Comparison of ENCODE assay signal across 13 cellular contexts in the genomic region with DNA sequence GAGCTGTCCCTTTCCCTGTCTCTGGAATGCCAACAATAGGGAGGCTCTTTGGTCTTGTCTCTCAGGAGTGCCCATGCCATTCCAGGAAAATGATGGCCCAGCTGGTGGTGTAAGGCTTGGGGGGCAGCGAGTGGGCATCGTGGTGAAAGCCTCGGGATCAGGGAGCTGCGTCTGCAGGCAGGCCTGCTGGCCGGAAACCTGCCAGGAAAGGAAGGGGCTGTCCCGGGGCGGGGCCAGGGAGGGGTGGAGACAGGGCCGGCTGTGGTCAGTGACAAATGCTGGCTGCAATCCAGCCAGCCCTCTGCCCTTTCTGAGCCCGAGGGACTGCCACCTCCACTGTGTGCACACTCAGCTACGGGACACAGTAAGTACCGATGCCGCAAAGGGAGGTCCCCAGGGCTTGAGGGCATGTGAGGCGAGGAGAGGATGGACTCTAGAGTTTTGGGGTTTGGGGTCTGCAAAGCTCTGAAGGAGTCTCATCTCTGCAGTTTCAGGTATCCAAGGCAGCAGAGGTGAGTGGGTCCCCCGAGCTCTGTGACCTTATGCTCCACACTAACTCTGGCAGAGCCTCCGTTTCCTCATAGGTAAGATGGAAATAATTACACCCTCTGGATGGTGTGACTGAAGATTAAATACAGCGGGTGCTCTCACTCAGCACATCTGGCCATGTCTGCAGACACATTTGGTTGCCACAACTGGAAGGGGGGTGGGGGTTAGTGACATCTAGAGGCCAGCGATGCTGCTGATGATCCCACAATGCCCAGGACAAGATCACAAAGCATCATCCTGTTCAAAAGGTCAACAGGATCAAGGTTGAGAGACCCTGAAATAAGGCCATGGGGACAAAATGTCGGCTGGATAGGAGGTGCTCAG. TPM values are rescaled to one million over a fixed set of nuclear protein-coding genes. Genes with fewer than 3 reads are reported as not detected.
A peak's percentile ranks its signal among the peaks of the same experiment; 100 is the strongest.
DNase-seq lines count a peak whose midpoint lies in the region; ATAC-seq lines count a peak whose summit lies in the region.
"Had no signal": no experiment of that assay in that cellular context is flagged by ENCODE, and none has a peak within 500 bp of the region (broad histone marks: within the 10 kb centered on the region; RNA-seq: fewer than 3 reads in every experiment).

A gene with protein sequence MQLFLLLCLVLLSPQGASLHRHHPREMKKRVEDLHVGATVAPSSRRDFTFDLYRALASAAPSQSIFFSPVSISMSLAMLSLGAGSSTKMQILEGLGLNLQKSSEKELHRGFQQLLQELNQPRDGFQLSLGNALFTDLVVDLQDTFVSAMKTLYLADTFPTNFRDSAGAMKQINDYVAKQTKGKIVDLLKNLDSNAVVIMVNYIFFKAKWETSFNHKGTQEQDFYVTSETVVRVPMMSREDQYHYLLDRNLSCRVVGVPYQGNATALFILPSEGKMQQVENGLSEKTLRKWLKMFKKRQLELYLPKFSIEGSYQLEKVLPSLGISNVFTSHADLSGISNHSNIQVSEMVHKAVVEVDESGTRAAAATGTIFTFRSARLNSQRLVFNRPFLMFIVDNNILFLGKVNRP (plus strand): TSS at position 300 of the 873 bp plus-strand sequence. CDS start 5,937 bp downstream, outside the sequence.

- no peak within 1 kb of the TSS for H3K4me3 ChIP-seq in aorta (ENCODE audit: low read length in 2 of 2)

- H3K27ac ChIP-seq in aorta (ENCODE audit: low read depth in 1 of 2, low read length in 2 of 2) = no peak within 1 kb of the TSS
- H3K27ac ChIP-seq: 22Rv1 had no signal

- H3K36me3 ChIP-seq in aorta (ENCODE audit: control insufficient read depth in 1 of 2, insufficient read depth in 2 of 2, low read length in 1 of 2) = no peaks in the 10 kb centered on the region

- no peaks in the 10 kb centered on the region for H3K27me3 ChIP-seq in aorta (ENCODE audit: control insufficient read depth in 1 of 2, insufficient read depth in 2 of 2, low read length in 1 of 2)

- no peaks in the 10 kb centered on the region for H3K9me3 ChIP-seq in aorta (ENCODE audit: control insufficient read depth, low read length)

- WGBS in aorta, 2 donors = 49 to 51% methylated on average over 18 of the region's 18 CpGs

- ATAC-seq in aorta (ENCODE audit: low FRiP score) (no peak), GM21825 (IDR thresholded peaks at IDR 0.05; ENCODE audit: unreplicated experiment) (no peak), HG02884 (IDR thresholded peaks at IDR 0.05; ENCODE audit: unreplicated experiment) (no peak)

- DNase-seq in NCI-H748 (lab: John Stamatoyannopoulos, UW; ENCODE audit: unreplicated experiment) (peak; percentile 41), NCI-H748 treated with DMSO at 0.1 percent for 48 hours (lab: John Stamatoyannopoulos, UW) (no peak), fibroblast of gingiva (ENCODE audit: low read depth) (peak; percentile 21), lung microvascular endothelial cell (ENCODE audit: low read depth in 2 of 2) (peak; percentile 37 to 59), aorta (peak; percentile 61 to 84), NCI-H2029 treated with DMSO at 0.1 percent for 48 hours (lab: John Stamatoyannopoulos, UW) (no peak)
- DNase-seq: activated effector memory CD4-positive, alpha-beta T cell treated with Interleukin-2 at 50 U/mL for 16 hours; effector memory CD4-positive, alpha-beta T cell; NCI-H187 treated with DMSO at 0.1 percent for 48 hours; OCI-M1 had no signal

- intact Hi-C loops in aorta (cut with DNase I) = no loop called here

- H3K4me1 ChIP-seq in aorta (ENCODE audit: control insufficient read depth in 1 of 2, insufficient read depth in 2 of 2, low read length in 2 of 2) = no peaks in the 10 kb centered on the region

RNA-seq across cellular contexts. Expression of the gene that starts here (rescaled TPM):
- total RNA-seq in lung microvascular endothelial cell (under 0.01 and 0.22 TPM in 2 replicates), aorta (1 to 10 TPM; 2.3 to 9.0 TPM)
- under 1 TPM in 1 of 2 donors, not detected in 1; 0.13 TPM for polyA plus RNA-seq in aorta

Comparison
In these comparisons a context has a peak if more than half of its experiments do, and no peak if none do; other contexts are left out.
1. DNase-seq: peak in NCI-H748 (single experiment), fibroblast of gingiva (single experiment) and aorta (2 of 2); none in NCI-H748 treated with DMSO at 0.1 percent for 48 hours (single experiment) and NCI-H2029 treated with DMSO at 0.1 percent for 48 hours (single experiment).
2. Peak in DNase-seq in lung microvascular endothelial cell; RNA of the gene not detected or under 1 TPM.